ENCODE assay signal across 8 cellular contexts in genomic region chr5:150780180-150780692, GRCh38. TPM values are rescaled to one million over a fixed set of nuclear protein-coding genes. Genes with fewer than 3 reads are reported as not detected.
DNase-seq lines count a peak whose midpoint lies in the region; ATAC-seq, FAIRE-seq and TF ChIP-seq lines count a peak whose summit lies in the region.

No MANE protein-coding gene starts in this region.

- no TSS peak for BruUV-seq in GM12878 (replicated peaks; lab: Mats Ljungman, UMichigan)

- RAD21 ChIA-PET in GM12878 (lab: Charles Lee; ENCODE audit: unreplicated experiment) = interaction anchor here (0.7 to 1.5 kb wide), 5 partner anchors 9 to 126 kb away, joined by 3 to 4 read pairs (median 3); partner anchors contain the start of gene RBM22

- H3K36me3 Mint-ChIP-seq in mesothelial cell of epicardium = peaks cover 1% of the 10 kb centered on the region
- no peaks in the 10 kb centered on the region for H3K36me3 Mint-ChIP-seq in glutamatergic neuron (ENCODE audit: unreplicated experiment)

- H3K4me3 ChIP-seq in GM12865 (ENCODE audit: low read depth, low read length) (peak overlapping the region; percentile 23), GM12878 (peak overlapping the region; percentile 77; the same call in 1 of the 2 replicates)

- FAIRE-seq in GM12878 (lab: Jason Lieb, UNC) = peak; percentile 81

- H3K9me3 Mint-ChIP-seq in mesothelial cell of epicardium (peaks cover 1% of the 10 kb centered on the region), glutamatergic neuron (ENCODE audit: unreplicated experiment) (peaks cover 2% of the 10 kb centered on the region)

- H3K4me3 Mint-ChIP-seq in mesothelial cell of epicardium (peak overlapping the region; percentile 96), glutamatergic neuron (ENCODE audit: unreplicated experiment) (no peak overlapping the region)

- peak overlapping the region; percentile 95 for H3K4me2 ChIP-seq in GM12878 (ENCODE audit: control insufficient read depth, insufficient read depth)

- WGBS in GM12878 (ENCODE audit: insufficient coverage, insufficient replicate concordance, low lambda C conversion rate, missing lambda C conversion rate) = 2% methylated on average over 5 of the region's 6 CpGs

- no peak overlapping the region; the same call in 1 of the 2 replicates for H2AFZ ChIP-seq in GM12878 (ENCODE audit: control insufficient read depth, low read depth, low read length)

- POLR2A ChIA-PET in GM12878 (lab: Charles Lee) = interaction anchor here (1.0 to 1.9 kb wide), 2 partner anchors 9 to 54 kb away, joined by 3 to 5 read pairs; no protein-coding TSS in a partner anchor

- intact Hi-C loops in GM12878 (cut with micrococcal nuclease; ENCODE audit: unreplicated experiment) = loop anchor here (1.0 to 10.0 kb wide), 6 partner anchors 21 to 475 kb away; partner anchors contain the start of genes ANXA6, DCTN4 and GM2A

- in situ Hi-C loops in GM12878 (cut with MboI) = no loop called here

- H3K36me3 ChIP-seq in KOPT-K1 (ENCODE audit: insufficient read depth, low read length) = no peaks in the 10 kb centered on the region
- no peaks in the 10 kb centered on the region for H3K36me3 ChIP-seq in GM12878 (ENCODE audit: control insufficient read depth in 2 of 2, insufficient read depth in 2 of 2, low read length in 1 of 2)

- peaks cover 40% of the 10 kb centered on the region for H3K79me2 ChIP-seq in GM12878 (ENCODE audit: control insufficient read depth, insufficient read depth, low read length)

- H4K20me1 ChIP-seq in GM12878 (ENCODE audit: control insufficient read depth, insufficient read depth) = no peaks in the 10 kb centered on the region

- peak overlapping the region; percentile 44 for H3K27ac ChIP-seq in KOPT-K1 (ENCODE audit: low read depth, low read length, poor library complexity, severe bottlenecking)
- H3K27ac ChIP-seq in GM12878 (ENCODE audit: control insufficient read depth, insufficient read depth) = peak overlapping the region; percentile 78

- peaks cover under 1% of the 10 kb centered on the region for H3K9me3 ChIP-seq in KOPT-K1 (ENCODE audit: insufficient read depth, low read length, poor library complexity, severe bottlenecking)
- no peaks in the 10 kb centered on the region for H3K9me3 ChIP-seq in GM12878 (replicated peaks; ENCODE audit: control insufficient read depth, insufficient read depth, low read length)

- TF ChIP-seq RAD21 in GM12878 (IDR thresholded peaks at IDR 0.05; ENCODE audit: insufficient read depth, low read depth, low read length) = no peak

- H3K27me3 Mint-ChIP-seq in mesothelial cell of epicardium (ENCODE audit: low read depth) = no peaks in the 10 kb centered on the region
- H3K27me3 Mint-ChIP-seq in glutamatergic neuron (ENCODE audit: unreplicated experiment) = peaks cover 3% of the 10 kb centered on the region

- CTCF ChIA-PET in GM12878 (lab: Yijun Ruan, JAX) = interaction anchor here (1.0 to 2.2 kb wide), 7 partner anchors 22 to 385 kb away, joined by 3 to 10 read pairs (median 6); partner anchors contain the start of gene RBM22

- H3K4me1 Mint-ChIP-seq in mesothelial cell of epicardium (peaks cover 65% of the 10 kb centered on the region), glutamatergic neuron (ENCODE audit: low read depth, unreplicated experiment) (peaks cover 3% of the 10 kb centered on the region)

- TF ChIP-seq CTCF in GM12865 (IDR thresholded peaks at IDR 0.05; ENCODE audit: insufficient read depth, low read depth, low read length, missing control alignments) (no peak), GM12878 (IDR thresholded peaks at IDR 0.05 in 2 of 3, conservative IDR thresholded peaks at IDR 0.05 in 1 of 3; ENCODE audit: control insufficient read depth in 2 of 3, extremely low read depth in 1 of 3, insufficient read depth in 1 of 3, low read depth in 3 of 3, low read length in 3 of 3) (no peak), mesothelial cell of epicardium (IDR thresholded peaks at IDR 0.05; ENCODE audit: unreplicated experiment) (no peak), glutamatergic neuron (IDR thresholded peaks at IDR 0.05; ENCODE audit: partially characterized antibody, unreplicated experiment) (no peak)

- H3K9ac ChIP-seq in GM12878 (ENCODE audit: control insufficient read depth, insufficient read depth, low read length) = peak overlapping the region; percentile 30; the same call in 1 of the 2 replicates

- peaks cover 30% of the 10 kb centered on the region for H3K4me1 ChIP-seq in GM12878 (ENCODE audit: control insufficient read depth, insufficient read depth, low read length)

- no peak for TF ChIP-seq POLR2A in GM12878 (IDR thresholded peaks at IDR 0.05; ENCODE audit: low read depth, low read length)

- ATAC-seq in GM21619 (IDR thresholded peaks at IDR 0.05; ENCODE audit: unreplicated experiment) = peak; percentile 57
- ATAC-seq in GM12878 = peak; percentile 73

- peak; percentile 25 to 63; a peak in 2 of 4 replicates for TF ChIP-seq EP300 in GM12878 (IDR thresholded peaks at IDR 0.05; ENCODE audit: borderline replicate concordance in 1 of 2, control insufficient read depth in 1 of 2, low read depth in 2 of 2, low read length in 2 of 2)

- peak overlapping the region; percentile 34 for H3K27ac Mint-ChIP-seq in mesothelial cell of epicardium
- H3K27ac Mint-ChIP-seq in glutamatergic neuron (ENCODE audit: unreplicated experiment) = no peak overlapping the region

- SMC1A ChIA-PET in GM12878 (lab: Charles Lee; ENCODE audit: uncharacterized antibody, unreplicated experiment) = interaction anchor here (0.9 to 2.1 kb wide), 5 partner anchors 12 to 45 kb away, joined by 3 to 7 read pairs (median 3); partner anchors contain the start of gene DCTN4

- H3K27me3 ChIP-seq in GM12878 (replicated peaks in 1 of 2; ENCODE audit: control insufficient read depth in 2 of 2, insufficient read depth in 2 of 2, low read length in 1 of 2) = no peaks in the 10 kb centered on the region

- DNase-seq in GM12865 (ENCODE audit: low read depth) (peak; percentile 86), GM12878 (ENCODE audit: low read depth, low spot score) (peak; percentile 81), mesothelial cell of epicardium (ENCODE audit: low spot score in 2 of 2, unreplicated experiment in 2 of 2) (no peak), hypothalamus (lab: John Stamatoyannopoulos, UW) (no peak), glutamatergic neuron (no peak)
- DNase-seq in stimulated activated naive CD4-positive, alpha-beta T cell treated with Interleukin-2 at 50 U/mL for 16 hours (lab: John Stamatoyannopoulos, UW) = no peak

TF ChIP-seq in GM12878, 131 proteins besides CTCF, POLR2A, EP300 and RAD21 (continues in another document):
- peak; percentile 92 for TF ChIP-seq ATF2 (IDR thresholded peaks at IDR 0.05; ENCODE audit: low read length)
- TF ChIP-seq NFIC (IDR thresholded peaks at IDR 0.05; ENCODE audit: low read depth, low read length) = peak; percentile 96
- TF ChIP-seq SIN3A (IDR thresholded peaks at IDR 0.05; ENCODE audit: low read depth, low read length) = no peak

RNA-seq across cellular contexts. Expression of gene SMIM3, which starts 1.7 kb away (rescaled TPM):
- total RNA-seq in GM12878 (2013; cell fraction: nucleolus; rRNA removed) = 2.9 and 3.0 TPM in 2 replicates
- 9.9 and 11.8 TPM in 2 replicates for total RNA-seq in GM12878 (2014; rRNA removed)
- total RNA-seq in GM12878 (2014; rRNA removed; fragmentation: Illumina TruSeq; extraction: Trizol) = 7.3 and 7.7 TPM in 2 replicates
- 6.9 and 8.4 TPM in 2 replicates for total RNA-seq in GM12878 (2021)
- 19.7 TPM for polyA plus RNA-seq in GM12878 (2011; ENCODE audit: low read depth)
- polyA plus RNA-seq in GM12878 (2011; rRNA removed) = 1.0 TPM in 2 replicates
- 1.3 and 1.8 TPM in 2 replicates for polyA plus RNA-seq in GM12878 (2011; cell fraction: cytosol; rRNA removed)
- 0.46 and 0.53 TPM in 2 replicates for polyA plus RNA-seq in GM12878 (2011; cell fraction: nucleus; rRNA removed)
- 13.1 and 21.5 TPM in 2 replicates for polyA plus RNA-seq in GM12878 (2012)
- polyA plus RNA-seq in GM12878 (2014; fragmentation: Illumina TruSeq; extraction: Trizol) = 6.9 and 10.7 TPM in 2 replicates
- polyA plus RNA-seq in GM12878 (2014; fragmentation: Nextera tagmentation; extraction: Ambion mirVana) = 1 to 10 TPM; 1.4 to 5.2 TPM
- 7.7 and 8.7 TPM in 2 replicates for polyA plus RNA-seq in GM12878 (2014; rRNA removed)
- polyA plus RNA-seq in GM12878 (2016; fragmentation: Nextera tagmentation; extraction: Ambion mirVana) = 10 to 100 TPM; 11.1 to 14.3 TPM
- polyA minus RNA-seq in GM12878 (2011; rRNA and poly(A)+ RNA removed) = 0.21 and 0.44 TPM in 2 replicates
- not detected in 2 replicates for polyA minus RNA-seq in GM12878 (2011; cell fraction: cytosol; rRNA and poly(A)+ RNA removed)
- polyA minus RNA-seq in GM12878 (2011; cell fraction: nucleus; rRNA and poly(A)+ RNA removed) = 0.24 and 0.29 TPM in 2 replicates
- 42.7 to 46.3 TPM (median 45.4 TPM) in 3 replicates for total RNA-seq in mesothelial cell of epicardium
- total RNA-seq in glutamatergic neuron (ENCODE audit: unreplicated experiment) = 0.51 TPM

RNA-seq across cellular contexts. Expression of gene DCTN4, which starts 21.4 kb away (rescaled TPM):
- 76.3 and 86.3 TPM in 2 replicates for total RNA-seq in GM12878 (2013; cell fraction: nucleolus; rRNA removed)
- total RNA-seq in GM12878 (2014; rRNA removed) = 17.9 and 24.1 TPM in 2 replicates
- total RNA-seq in GM12878 (2014; rRNA removed; fragmentation: Illumina TruSeq; extraction: Trizol) = 20.9 and 21.3 TPM in 2 replicates
- 26.6 and 27.8 TPM in 2 replicates for total RNA-seq in GM12878 (2021)
- 17.1 TPM for polyA plus RNA-seq in GM12878 (2011; ENCODE audit: low read depth)
- polyA plus RNA-seq in GM12878 (2011; rRNA removed) = 26.2 and 30.7 TPM in 2 replicates
- 21.7 and 23.9 TPM in 2 replicates for polyA plus RNA-seq in GM12878 (2011; cell fraction: cytosol; rRNA removed)
- 31.0 and 37.4 TPM in 2 replicates for polyA plus RNA-seq in GM12878 (2011; cell fraction: nucleus; rRNA removed)
- polyA plus RNA-seq in GM12878 (2012) = 14.7 and 16.7 TPM in 2 replicates
- polyA plus RNA-seq in GM12878 (2014; fragmentation: Illumina TruSeq; extraction: Trizol) = 25.1 and 29.5 TPM in 2 replicates
- polyA plus RNA-seq in GM12878 (2014; fragmentation: Nextera tagmentation; extraction: Ambion mirVana) = 1 to 10 TPM; 7.6 to 8.5 TPM
- polyA plus RNA-seq in GM12878 (2014; rRNA removed) = 14.0 and 17.5 TPM in 2 replicates
- polyA plus RNA-seq in GM12878 (2016; fragmentation: Nextera tagmentation; extraction: Ambion mirVana) = 10 to 100 TPM; 16.6 to 18.1 TPM
- polyA minus RNA-seq in GM12878 (2011; rRNA and poly(A)+ RNA removed) = 33.7 and 34.8 TPM in 2 replicates
- 10.0 and 14.1 TPM in 2 replicates for polyA minus RNA-seq in GM12878 (2011; cell fraction: cytosol; rRNA and poly(A)+ RNA removed)
- polyA minus RNA-seq in GM12878 (2011; cell fraction: nucleus; rRNA and poly(A)+ RNA removed) = 26.1 and 42.6 TPM in 2 replicates
- total RNA-seq in mesothelial cell of epicardium = 75.7 to 82.4 TPM (median 76.1 TPM) in 3 replicates
- 92.1 TPM for total RNA-seq in glutamatergic neuron (ENCODE audit: unreplicated experiment)

Comparison
In these comparisons a context has a peak if more than half of its experiments do, and no peak if none do; other contexts are left out.
1. DNase-seq: peak in GM12865 (single experiment) and GM12878 (single experiment); none in mesothelial cell of epicardium (0 of 2), hypothalamus (0 of 51), glutamatergic neuron (single experiment) and stimulated activated naive CD4-positive, alpha-beta T cell treated with Interleukin-2 at 50 U/mL for 16 hours (single experiment).